ENCODE assay signal across 8 cellular contexts in genomic region chr7:1175967-1176851, GRCh38. TPM values are rescaled to one million over a fixed set of nuclear protein-coding genes. Genes with fewer than 3 reads are reported as not detected.
A peak's percentile ranks its signal among the peaks of the same experiment; 100 is the strongest.
DNase-seq lines count a peak whose midpoint lies in the region; ATAC-seq and TF ChIP-seq lines count a peak whose summit lies in the region.

No MANE protein-coding gene starts in this region.

- H3K4me3 ChIP-seq in HFF-Myc (replicated peaks; ENCODE audit: low read depth, low read length): no peak overlapping the region
- peak overlapping the region in 2 of 3 donors; percentile 7 to 17 for H3K4me3 ChIP-seq in liver (ENCODE audit: low read depth in 1 of 3, low read length in 3 of 3)

- WGBS in liver: 19% methylated on average over 44 of the region's 44 CpGs

- H3K27me3 ChIP-seq in liver (ENCODE audit: control insufficient read depth in 4 of 4, insufficient read depth in 4 of 4, low read length in 3 of 4): no peaks in the 10 kb centered on the region

- TF ChIP-seq RAD21 in liver (IDR thresholded peaks at IDR 0.05): peak; percentile 75 to 87

- H3K4me1 ChIP-seq in liver (ENCODE audit: control insufficient read depth in 4 of 4, insufficient read depth in 4 of 4, low read length in 3 of 4): peaks cover 6 to 13% (median 9%) of the 10 kb centered on the region in 4 donors

- no peaks in the 10 kb centered on the region for H3K9me3 ChIP-seq in liver (ENCODE audit: control insufficient read depth in 4 of 4, low read length in 3 of 4)

- H3K36me3 ChIP-seq in liver (ENCODE audit: control insufficient read depth in 4 of 4, insufficient read depth in 3 of 4, low read depth in 1 of 4, low read length in 3 of 4): no peaks in the 10 kb centered on the region

- peak overlapping the region; percentile 32 to 56 for H3K27ac ChIP-seq in liver (ENCODE audit: low read depth in 1 of 2, low read length in 2 of 2)

- TF ChIP-seq CTCF in HFF-Myc (IDR thresholded peaks at IDR 0.05; ENCODE audit: low read depth, low read length, missing control alignments) (peak; percentile 90), liver (IDR thresholded peaks at IDR 0.05; ENCODE audit: low read depth, low read length, missing input control) (peak; percentile 93)

- H3K9ac ChIP-seq in liver (ENCODE audit: low read depth in 1 of 2, low read length in 2 of 2): peak overlapping the region in 1 of 2 donors; percentile 33

- ATAC-seq in GM21576 (IDR thresholded peaks at IDR 0.05; ENCODE audit: unreplicated experiment): no peak

- DNase-seq in DMS153 (lab: John Stamatoyannopoulos, UW) (peak; percentile 38), HFF-Myc (ENCODE audit: extremely low read depth, low read depth) (no peak), NCI-H345 (lab: John Stamatoyannopoulos, UW) (peak; percentile 79), cerebellum (ENCODE audit: low spot score) (peak; percentile 73)
- peak; percentile 54 for DNase-seq in activated CD4-positive, alpha-beta T cell treated with anti-CD3 and anti-CD28 coated beads for 1 hour
- peak; percentile 87 for DNase-seq in stimulated activated CD4-positive, alpha-beta T cell treated with anti-CD3 and anti-CD28 coated beads, Interleukin-4, amount 100 ng/mL, for 24 hours

TF ChIP-seq in liver, 16 proteins besides CTCF, POLR2A, EP300 and RAD21:
- TF ChIP-seq RXRA (IDR thresholded peaks at IDR 0.05) (peak; percentile 70 to 83), ZBTB33 (IDR thresholded peaks at IDR 0.05) (no peak), JUND (IDR thresholded peaks at IDR 0.05) (peak in 1 of 2 donors; percentile 38), GABPA (IDR thresholded peaks at IDR 0.05 in 1 of 2, conservative IDR thresholded peaks at IDR 0.05 in 1 of 2) (no peak), EGR1 (IDR thresholded peaks at IDR 0.05; ENCODE audit: low read depth in 2 of 2) (peak in 1 of 2 donors; percentile 12)

RNA-seq across cellular contexts. Expression of gene ZFAND2A, which starts 16.2 kb away (rescaled TPM):
- total RNA-seq in cerebellum (13.7 TPM), liver (10 to 100 TPM; 12.5 to 27.4 TPM)
- polyA plus RNA-seq in liver: 10 to 100 TPM; 39.6 to 53.3 TPM

RNA-seq across cellular contexts. Expression of gene UNCX, which starts 56.5 kb away (rescaled TPM):
- total RNA-seq in cerebellum: 15.5 TPM
- not detected for total RNA-seq in liver
- not detected for polyA plus RNA-seq in liver

Comparison
In these comparisons a context has a peak if more than half of its experiments do, and no peak if none do; other contexts are left out.
1. RNA of gene UNCX, which starts 56.5 kb away (total RNA-seq): 15.5 TPM in cerebellum (single experiment); not detected in liver; every median in the first group is over 10 times any median in the second.